In genomic region chr9:127878001-127878651, GRCh38 we compare ENCODE assay signal across 8 cellular contexts. TPM values are rescaled to one million over a fixed set of nuclear protein-coding genes. Genes with fewer than 3 reads are reported as not detected.
A peak's percentile ranks its signal among the peaks of the same experiment; 100 is the strongest.
DNase-seq lines count a peak whose midpoint lies in the region; ATAC-seq and TF ChIP-seq lines count a peak whose summit lies in the region.
"Had no signal": no experiment of that assay in that cellular context is flagged by ENCODE, and none has a peak within 500 bp of the region (broad histone marks: within the 10 kb centered on the region; RNA-seq: fewer than 3 reads in every experiment).

No MANE protein-coding gene starts in this region.

- no peaks in the 10 kb centered on the region for H3K9me2 ChIP-seq in MM.1S (replicated peaks; ENCODE audit: insufficient read depth, low read length)

- H3K27me3 ChIP-seq in MM.1S (replicated peaks; ENCODE audit: insufficient read depth, low read length) (no peaks in the 10 kb centered on the region), layer of hippocampus (ENCODE audit: control insufficient read depth, insufficient read depth, low read length) (no peaks in the 10 kb centered on the region), stomach (no peaks in the 10 kb centered on the region)

- peak overlapping the region; percentile 83; the same call in 1 of the 2 replicates for H3K4me2 ChIP-seq in MM.1S (ENCODE audit: low read depth, low read length)

- H3K9me3 ChIP-seq in MM.1S (replicated peaks; ENCODE audit: insufficient read depth, low read length) (no peaks in the 10 kb centered on the region), stomach (no peaks in the 10 kb centered on the region)

- H3K27ac ChIP-seq in MM.1S (ENCODE audit: low read length) (no peak overlapping the region), layer of hippocampus (ENCODE audit: low read depth, low read length) (peak overlapping the region; percentile 77), stomach (peak overlapping the region in 4 of 5 donors; percentile 80 to 87 (median 82))

- ATAC-seq in GM19324 (IDR thresholded peaks at IDR 0.05; ENCODE audit: low FRiP score, unreplicated experiment): no peak

- peak overlapping the region; percentile 37; the same call in 1 of the 2 replicates for H3K9ac ChIP-seq in MM.1S (ENCODE audit: low read length)

- 29 to 41% (median 34%) methylated on average over 18 of the region's 18 CpGs for WGBS in stomach, 5 donors

- DNase-seq in MM.1S: no peak
- peak; percentile 43 for DNase-seq in astrocyte of the hippocampus (ENCODE audit: low read depth, low spot score)
- DNase-seq in stomach: no peak
- no peak for DNase-seq in activated CD4-positive, alpha-beta T cell treated with anti-CD3 and anti-CD28 coated beads for 4 hours
- DNase-seq in effector CD8-positive, alpha-beta T cell (lab: John Stamatoyannopoulos, UW): no peak
- DNase-seq: activated naive CD8-positive, alpha-beta T cell treated with anti-CD3 and anti-CD28 coated beads, Interleukin-2, amount 10 ng/mL, durations not matched to agents 7 days and 5 days had no signal

- H3K4me1 ChIP-seq in MM.1S (ENCODE audit: low read length) (no peaks in the 10 kb centered on the region), stomach (peaks cover 50 to 62% (median 56%) of the 10 kb centered on the region in 4 donors)

- intact Hi-C loops in stomach (cut with DNase I; ENCODE audit: low total_unique reads): no loop called here

- H3K79me2 ChIP-seq in MM.1S (ENCODE audit: low read length): no peaks in the 10 kb centered on the region

- TF ChIP-seq EP300 in stomach (IDR thresholded peaks at IDR 0.05): no peak

- H3K4me3 ChIP-seq in MM.1S (ENCODE audit: low read length) (peak overlapping the region; percentile 65), stomach (peak overlapping the region; percentile 55 to 72 (median 67))

- H4K20me1 ChIP-seq in MM.1S (ENCODE audit: insufficient read depth, low read length): no peaks in the 10 kb centered on the region

- no peaks in the 10 kb centered on the region for H3K36me3 ChIP-seq in MM.1S (replicated peaks; ENCODE audit: insufficient read depth, low read length)
- H3K36me3 ChIP-seq in stomach: peaks cover 0 to 6% (median 2%) of the 10 kb centered on the region in 4 donors

- H2AFZ ChIP-seq in MM.1S (ENCODE audit: low read length): peak overlapping the region; percentile 91

- no peaks in the 10 kb centered on the region for H3F3A ChIP-seq in MM.1S (ENCODE audit: insufficient read depth, low read length)

- no peak for TF ChIP-seq CTCF in MM.1S (IDR thresholded peaks at IDR 0.05; ENCODE audit: low read length)
- TF ChIP-seq CTCF in stomach (IDR thresholded peaks at IDR 0.05): no peak

- no peak for TF ChIP-seq POLR2A in stomach (IDR thresholded peaks at IDR 0.05)

RNA-seq across cellular contexts. Expression of gene AK1, which starts 0.7 kb away (rescaled TPM):
- total RNA-seq in stomach: 10 to 100 TPM in 3 of 5 donors, 1 to 10 TPM in 1, not detected in 1; 7.2 to 88.3 (median 39.8) TPM
- polyA plus RNA-seq in stomach: 10 to 100 TPM; 64.4 to 92.1 (median 89.7) TPM

RNA-seq across cellular contexts. Expression of gene ST6GALNAC6, which starts 21.3 kb away (rescaled TPM):
- total RNA-seq in stomach: 100 to 1,000 TPM in 2 of 5 donors, 10 to 100 TPM in 3; 18.0 to 145 (median 92.4) TPM
- polyA plus RNA-seq in stomach: 10 to 100 TPM; 32.8 to 63.8 (median 42.2) TPM

RNA-seq across cellular contexts. Expression of gene ENG, which starts 23.7 kb away (rescaled TPM):
- 10 to 100 TPM in 4 of 5 donors, 1 to 10 TPM in 1; 4.0 to 58.5 (median 44.3) TPM for total RNA-seq in stomach
- polyA plus RNA-seq in stomach: 10 to 100 TPM; 16.0 to 28.8 (median 21.5) TPM

RNA-seq across cellular contexts. Expression of gene ST6GALNAC4, which starts 38.7 kb away (rescaled TPM):
- 10 to 100 TPM in 3 of 5 donors, 1 to 10 TPM in 2; 3.7 to 33.6 (median 14.5) TPM for total RNA-seq in stomach
- 10 to 100 TPM; 10.5 to 14.2 (median 11.8) TPM for polyA plus RNA-seq in stomach

RNA-seq across cellular contexts. Expression of gene PIP5KL1, which starts 52.5 kb away (rescaled TPM):
- 10 to 100 TPM in 3 of 5 donors, under 1 TPM in 1, not detected in 1; 0.55 to 98.0 (median 19.1) TPM for total RNA-seq in stomach
- polyA plus RNA-seq in stomach: 1 to 10 TPM in 2 of 3 donors, under 1 TPM in 1; 0.50 to 3.3 (median 2.3) TPM
